ENCODE assay signal across 20 cellular contexts in the genomic region with DNA sequence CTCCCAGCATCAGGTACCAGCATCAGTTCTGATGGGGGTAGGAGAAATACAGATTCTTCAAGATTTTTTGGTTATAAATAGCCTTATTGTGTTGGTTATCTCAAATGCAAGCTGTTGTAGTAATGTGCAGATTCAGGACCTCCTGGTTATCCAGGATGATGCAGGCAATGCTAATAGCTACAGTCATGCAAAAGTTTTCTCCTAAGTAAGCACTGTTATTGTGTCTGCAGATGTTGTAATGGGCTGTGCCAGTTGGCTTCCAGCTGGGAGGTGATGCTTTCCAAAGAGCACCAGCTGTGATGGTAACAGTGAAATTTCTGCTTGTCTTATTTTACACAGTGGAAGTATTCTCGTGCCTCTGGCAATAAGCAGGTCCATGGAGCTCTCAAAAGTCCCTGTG.
DNase-seq lines count a peak whose midpoint lies in the region; ATAC-seq lines count a peak whose summit lies in the region.
"Had no signal": no experiment of that assay in that cellular context is flagged by ENCODE, and none has a peak within 500 bp of the region (broad histone marks: within the 10 kb centered on the region; RNA-seq: fewer than 3 reads in every experiment).

No MANE protein-coding gene starts in this region.

- peak overlapping the region; percentile 4; the same call in 1 of the 2 replicates for H3K4me3 ChIP-seq in iPS-20b (ENCODE audit: low read length)
- H3K4me3 ChIP-seq: A549; BLaER1 treated with 17β-estradiol and CSF1 and Interleukin-3, amounts not matched to agents 10 nM and 100 nM; GM12878 had no signal

- 0 out of 2 replicates have a peak, but pooled peaks cover 3% of the 10 kb centered on the region for H3K9me3 ChIP-seq in iPS-20b (ENCODE audit: insufficient read depth, low read depth, low read length)
- H3K9me3 ChIP-seq: A549 had no signal

- H3K27me3 ChIP-seq in iPS-20b (ENCODE audit: insufficient read depth, low read length), result no peaks in the 10 kb centered on the region
- H3K27me3 ChIP-seq: BLaER1 treated with 17β-estradiol and CSF1 and Interleukin-3, amounts not matched to agents 10 nM and 100 nM had no signal

- no peak overlapping the region for H3K9ac ChIP-seq in iPS-20b (ENCODE audit: low read depth, low read length)
- H3K9ac ChIP-seq: BLaER1 treated with 17β-estradiol and CSF1 and Interleukin-3, amounts not matched to agents 10 nM and 100 nM had no signal

- DNase-seq in H4 (ENCODE audit: low spot score) (peak; percentile 47), NCI-H446 treated with DMSO at 0.1 percent for 48 hours (lab: John Stamatoyannopoulos, UW) (peak; percentile 16), fibroblast of peridontal ligament (ENCODE audit: extremely low read depth) (peak; percentile 0)
- no peak for DNase-seq in stimulated activated CD4-positive, alpha-beta T cell treated with anti-CD3 and anti-CD28 coated beads, Interleukin-4, amount 100 ng/mL, for 1 hour
- no peak for DNase-seq in activated CD4-positive, alpha-beta T cell treated with anti-CD3 and anti-CD28 coated beads, Interleukin-2, amount 50 U/mL, for 1 hour
- DNase-seq: DND-41, GDM1, HCEC 1CT, NCI-H1092, NCI-H1694, NCI-H2227 treated with DMSO at 0.1 percent for 48 hours, NCI-H524 treated with DMSO at 0.1 percent for 48 hours, SHP77 had no signal

- peak overlapping the region; percentile 60 for H3K27ac ChIP-seq in iPS-20b (ENCODE audit: low read length)
- H3K27ac ChIP-seq: A549; BLaER1 treated with 17β-estradiol and CSF1 and Interleukin-3, amounts not matched to agents 10 nM and 100 nM had no signal

- no peaks in the 10 kb centered on the region for H3K36me3 ChIP-seq in iPS-20b (ENCODE audit: insufficient read depth, low read depth, low read length)
- H3K36me3 ChIP-seq: BLaER1 treated with 17β-estradiol and CSF1 and Interleukin-3, amounts not matched to agents 10 nM and 100 nM had no signal

- H3K4me1 ChIP-seq in iPS-20b (ENCODE audit: insufficient read depth, low read length), result peaks cover 13% of the 10 kb centered on the region
- H3K4me1 ChIP-seq: A549; BLaER1 treated with 17β-estradiol and CSF1 and Interleukin-3, amounts not matched to agents 10 nM and 100 nM had no signal

- ATAC-seq in HG03095 (IDR thresholded peaks at IDR 0.05; ENCODE audit: unreplicated experiment), result no peak
- ATAC-seq: A549, GM12878, HepG2, SK-N-SH treated with all-trans-retinoic acid at 6 μM for 48 hours had no signal

Comparison
In these comparisons a context has a peak if more than half of its experiments do, and no peak if none do; other contexts are left out.
1. DNase-seq: peak in H4 (single experiment), NCI-H446 treated with DMSO at 0.1 percent for 48 hours (single experiment) and fibroblast of peridontal ligament (single experiment); none in stimulated activated CD4-positive, alpha-beta T cell treated with anti-CD3 and anti-CD28 coated beads, Interleukin-4, amount 100 ng/mL, for 1 hour (single experiment) and activated CD4-positive, alpha-beta T cell treated with anti-CD3 and anti-CD28 coated beads, Interleukin-2, amount 50 U/mL, for 1 hour (single experiment).